Comparison of ENCODE assay signal across 1 cellular context in genomic region chr4:163505374-163505773, GRCh38.
TF ChIP-seq lines count a peak whose summit lies in the region.

No MANE protein-coding gene starts in this region.

TF ChIP-seq in GM12878, 131 proteins besides CTCF, POLR2A, EP300 and RAD21:
- TF ChIP-seq GABPA (IDR thresholded peaks at IDR 0.05; ENCODE audit: low read depth) (no peak), ATF7 (IDR thresholded peaks at IDR 0.05; ENCODE audit: low read depth) (no peak), NRF1 (conservative IDR thresholded peaks at IDR 0.05; ENCODE audit: low read depth, low read length) (no peak), PML (IDR thresholded peaks at IDR 0.05; ENCODE audit: low read length) (no peak), POU2F2 (IDR thresholded peaks at IDR 0.05; ENCODE audit: borderline replicate concordance, low read depth, low read length) (no peak), NR2C2 (IDR thresholded peaks at IDR 0.05; ENCODE audit: borderline replicate concordance, control insufficient read depth, insufficient read length, low read depth) (no peak), TCF3 (IDR thresholded peaks at IDR 0.05; ENCODE audit: borderline replicate concordance, insufficient read depth, low read depth, low read length) (no peak), POLR2AphosphoS5 (IDR thresholded peaks at IDR 0.05; ENCODE audit: low read length) (no peak), STAT3 (IDR thresholded peaks at IDR 0.05; ENCODE audit: low read depth, low read length) (no peak), EGR1 (IDR thresholded peaks at IDR 0.05; ENCODE audit: borderline replicate concordance in 1 of 2, low read depth in 2 of 2, low read length in 2 of 2) (no peak), SP1 (IDR thresholded peaks at IDR 0.05; ENCODE audit: low read depth, low read length) (no peak), CEBPB (IDR thresholded peaks at IDR 0.05; ENCODE audit: borderline replicate concordance in 1 of 2, low read depth in 2 of 2, low read length in 2 of 2) (no peak), KAT2A (conservative IDR thresholded peaks at IDR 0.05; ENCODE audit: control insufficient read depth, low read depth, low read length) (no peak), NKRF (conservative IDR thresholded peaks at IDR 0.05) (no peak), EZH2 (IDR thresholded peaks at IDR 0.05; ENCODE audit: borderline replicate concordance, control insufficient read depth, low read depth, low read length) (no peak), HSF1 (IDR thresholded peaks at IDR 0.05; ENCODE audit: low read depth, low read length) (no peak), ELK1 (IDR thresholded peaks at IDR 0.05; ENCODE audit: low read depth, low read length) (no peak)
- TF ChIP-seq, protein P1, sequence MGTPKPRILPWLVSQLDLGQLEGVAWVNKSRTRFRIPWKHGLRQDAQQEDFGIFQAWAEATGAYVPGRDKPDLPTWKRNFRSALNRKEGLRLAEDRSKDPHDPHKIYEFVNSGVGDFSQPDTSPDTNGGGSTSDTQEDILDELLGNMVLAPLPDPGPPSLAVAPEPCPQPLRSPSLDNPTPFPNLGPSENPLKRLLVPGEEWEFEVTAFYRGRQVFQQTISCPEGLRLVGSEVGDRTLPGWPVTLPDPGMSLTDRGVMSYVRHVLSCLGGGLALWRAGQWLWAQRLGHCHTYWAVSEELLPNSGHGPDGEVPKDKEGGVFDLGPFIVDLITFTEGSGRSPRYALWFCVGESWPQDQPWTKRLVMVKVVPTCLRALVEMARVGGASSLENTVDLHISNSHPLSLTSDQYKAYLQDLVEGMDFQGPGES (IDR thresholded peaks at IDR 0.05), result no peak
- TF ChIP-seq, protein P2, sequence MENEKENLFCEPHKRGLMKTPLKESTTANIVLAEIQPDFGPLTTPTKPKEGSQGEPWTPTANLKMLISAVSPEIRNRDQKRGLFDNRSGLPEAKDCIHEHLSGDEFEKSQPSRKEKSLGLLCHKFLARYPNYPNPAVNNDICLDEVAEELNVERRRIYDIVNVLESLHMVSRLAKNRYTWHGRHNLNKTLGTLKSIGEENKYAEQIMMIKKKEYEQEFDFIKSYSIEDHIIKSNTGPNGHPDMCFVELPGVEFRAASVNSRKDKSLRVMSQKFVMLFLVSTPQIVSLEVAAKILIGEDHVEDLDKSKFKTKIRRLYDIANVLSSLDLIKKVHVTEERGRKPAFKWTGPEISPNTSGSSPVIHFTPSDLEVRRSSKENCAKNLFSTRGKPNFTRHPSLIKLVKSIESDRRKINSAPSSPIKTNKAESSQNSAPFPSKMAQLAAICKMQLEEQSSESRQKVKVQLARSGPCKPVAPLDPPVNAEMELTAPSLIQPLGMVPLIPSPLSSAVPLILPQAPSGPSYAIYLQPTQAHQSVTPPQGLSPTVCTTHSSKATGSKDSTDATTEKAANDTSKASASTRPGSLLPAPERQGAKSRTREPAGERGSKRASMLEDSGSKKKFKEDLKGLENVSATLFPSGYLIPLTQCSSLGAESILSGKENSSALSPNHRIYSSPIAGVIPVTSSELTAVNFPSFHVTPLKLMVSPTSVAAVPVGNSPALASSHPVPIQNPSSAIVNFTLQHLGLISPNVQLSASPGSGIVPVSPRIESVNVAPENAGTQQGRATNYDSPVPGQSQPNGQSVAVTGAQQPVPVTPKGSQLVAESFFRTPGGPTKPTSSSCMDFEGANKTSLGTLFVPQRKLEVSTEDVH (IDR thresholded peaks at IDR 0.05; ENCODE audit: low read depth, partially characterized antibody), result no peak
